In the genomic region with DNA sequence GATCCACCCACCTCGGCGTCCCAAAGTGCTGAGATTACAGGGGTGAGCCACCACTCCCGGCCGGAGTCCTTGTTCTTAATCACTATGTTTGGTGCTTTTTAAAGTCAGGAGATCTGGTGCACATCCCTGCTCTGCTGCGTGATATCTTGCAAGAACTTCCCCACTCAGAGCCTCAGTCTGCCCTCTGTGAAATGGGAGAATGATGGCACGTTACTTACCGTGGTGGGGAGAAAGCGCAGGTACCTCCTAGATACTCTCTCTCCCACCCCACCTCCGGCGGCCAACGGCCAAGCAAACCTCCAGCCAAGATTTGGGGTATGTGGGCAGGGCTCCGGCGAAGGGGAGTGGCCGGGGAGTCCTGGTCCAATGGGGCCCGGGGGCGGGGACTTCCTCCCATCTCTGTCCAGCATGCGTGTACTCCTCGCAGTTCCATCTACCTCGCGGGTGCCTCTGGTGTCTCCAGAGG, we compare ENCODE assay signal across 10 cellular contexts. TPM values are rescaled to one million over a fixed set of nuclear protein-coding genes. Genes with fewer than 3 reads are reported as not detected.
DNase-seq lines count a peak whose midpoint lies in the region; ATAC-seq and TF ChIP-seq lines count a peak whose summit lies in the region.
"Had no signal": no experiment of that assay in that cellular context is flagged by ENCODE, and none has a peak within 500 bp of the region (broad histone marks: within the 10 kb centered on the region; RNA-seq: fewer than 3 reads in every experiment).

RYR1 (plus strand) TSS at position 424 of the 466 bp plus-strand sequence. CDS start 139 bp downstream, outside the sequence.

- H3K4me1 ChIP-seq in A673 (ENCODE audit: insufficient read depth, low read length, poor library complexity, severe bottlenecking) = no peaks in the 10 kb centered on the region
- no peaks in the 10 kb centered on the region for H3K4me1 ChIP-seq in Karpas-422 (ENCODE audit: low read length)

- H3K36me3 ChIP-seq in A673 (ENCODE audit: insufficient read depth, low read length, poor library complexity, severe bottlenecking) (no peaks in the 10 kb centered on the region), Karpas-422 (ENCODE audit: insufficient read depth, low read length) (no peaks in the 10 kb centered on the region)

- H3K9me3 ChIP-seq in A673 (ENCODE audit: low read depth, low read length, poor library complexity, severe bottlenecking) = no peaks in the 10 kb centered on the region
- H3K9me3 ChIP-seq in Karpas-422 (ENCODE audit: low read length) = no peaks in the 10 kb centered on the region

- H4K20me1 ChIP-seq in Karpas-422 (ENCODE audit: insufficient read depth, low read depth, low read length) = no peaks in the 10 kb centered on the region

- no peak within 1 kb of the TSS for H3K9ac ChIP-seq in Karpas-422 (ENCODE audit: low read length)

- ATAC-seq in HG02870 (IDR thresholded peaks at IDR 0.05; ENCODE audit: unreplicated experiment) = no peak
- no peak for ATAC-seq in GM21390 (IDR thresholded peaks at IDR 0.05; ENCODE audit: unreplicated experiment)

- BruUV-seq in A673 (replicated peaks; lab: Mats Ljungman, UMichigan) = no TSS peak

- CTCF ChIA-PET in A673 (lab: Charles Lee) = no interaction called here

- H3K27ac ChIP-seq in A673 (ENCODE audit: low read depth, low read length, poor library complexity, severe bottlenecking) = no peak within 1 kb of the TSS
- no peak within 1 kb of the TSS for H3K27ac ChIP-seq in Karpas-422 (ENCODE audit: low read length)
- H3K27ac ChIP-seq: C4-2B, skin epidermis had no signal

- POLR2A ChIA-PET in A673 (lab: Charles Lee; ENCODE audit: low non-redundant PET) = no interaction called here

- no peak within 1 kb of the TSS for H3K4me2 ChIP-seq in Karpas-422 (ENCODE audit: low read depth, low read length, poor library complexity, severe bottlenecking)

- no peaks in the 10 kb centered on the region for H3K79me2 ChIP-seq in Karpas-422 (ENCODE audit: low read length)

- no peak within 1 kb of the TSS for H2AFZ ChIP-seq in Karpas-422 (ENCODE audit: low read length)

- TF ChIP-seq CTCF in A673 (conservative IDR thresholded peaks at IDR 0.05; ENCODE audit: low read depth, low read length) = no peak

- H3K4me3 ChIP-seq in A673 (ENCODE audit: low read depth, low read length, poor library complexity, severe bottlenecking) (no peak within 1 kb of the TSS), Karpas-422 (ENCODE audit: low read length) (no peak within 1 kb of the TSS)

- H3K9me2 ChIP-seq in Karpas-422 (replicated peaks; ENCODE audit: insufficient read depth, low read length) = no peaks in the 10 kb centered on the region

- DNase-seq in A673 (ENCODE audit: low spot score) (peak; percentile 53), Karpas-422 (peak; percentile 79), head of caudate nucleus (peak; percentile 31 to 81 (median 65)), posterior vena cava (ENCODE audit: low spot score) (peak; percentile 88), mesenteric fat pad (ENCODE audit: low spot score) (no peak)
- DNase-seq in activated CD8-positive, alpha-beta memory T cell treated with anti-CD3 and anti-CD28 coated beads, Interleukin-2, amount 50 U/mL, for 24 hours (ENCODE audit: extremely low read depth) = peak; percentile 6

- intact Hi-C loops in A673 (cut with micrococcal nuclease; ENCODE audit: unreplicated experiment) (no loop called here), head of caudate nucleus (cut with DNase I) (no loop called here), posterior vena cava (cut with DNase I) (no loop called here)

- peaks cover 11% of the 10 kb centered on the region for H3K27me3 ChIP-seq in A673 (replicated peaks; ENCODE audit: insufficient read depth, low read depth, low read length, poor library complexity)
- H3K27me3 ChIP-seq in Karpas-422 (ENCODE audit: low read length) = no peaks in the 10 kb centered on the region

RNA-seq across cellular contexts. Expression of gene RYR1, which starts in this region (rescaled TPM):
- total RNA-seq in A673 (2021) (0.28 and 0.55 TPM in 2 replicates), posterior vena cava (1 to 10 TPM; 1.3 to 5.6 TPM), mesenteric fat pad (4.8 TPM)
- total RNA-seq in Karpas-422 (2014; rRNA removed; shearing (Covaris generic); ENCODE audit: low replicate concordance) = 0.45 and 1.3 TPM in 2 replicates

Comparison
In these comparisons a context has a peak if more than half of its experiments do, and no peak if none do; other contexts are left out.
1. Peak in DNase-seq in A673; RNA of the gene not detected or under 1 TPM.